ENCODE assay signal across 8 cellular contexts in the genomic region with DNA sequence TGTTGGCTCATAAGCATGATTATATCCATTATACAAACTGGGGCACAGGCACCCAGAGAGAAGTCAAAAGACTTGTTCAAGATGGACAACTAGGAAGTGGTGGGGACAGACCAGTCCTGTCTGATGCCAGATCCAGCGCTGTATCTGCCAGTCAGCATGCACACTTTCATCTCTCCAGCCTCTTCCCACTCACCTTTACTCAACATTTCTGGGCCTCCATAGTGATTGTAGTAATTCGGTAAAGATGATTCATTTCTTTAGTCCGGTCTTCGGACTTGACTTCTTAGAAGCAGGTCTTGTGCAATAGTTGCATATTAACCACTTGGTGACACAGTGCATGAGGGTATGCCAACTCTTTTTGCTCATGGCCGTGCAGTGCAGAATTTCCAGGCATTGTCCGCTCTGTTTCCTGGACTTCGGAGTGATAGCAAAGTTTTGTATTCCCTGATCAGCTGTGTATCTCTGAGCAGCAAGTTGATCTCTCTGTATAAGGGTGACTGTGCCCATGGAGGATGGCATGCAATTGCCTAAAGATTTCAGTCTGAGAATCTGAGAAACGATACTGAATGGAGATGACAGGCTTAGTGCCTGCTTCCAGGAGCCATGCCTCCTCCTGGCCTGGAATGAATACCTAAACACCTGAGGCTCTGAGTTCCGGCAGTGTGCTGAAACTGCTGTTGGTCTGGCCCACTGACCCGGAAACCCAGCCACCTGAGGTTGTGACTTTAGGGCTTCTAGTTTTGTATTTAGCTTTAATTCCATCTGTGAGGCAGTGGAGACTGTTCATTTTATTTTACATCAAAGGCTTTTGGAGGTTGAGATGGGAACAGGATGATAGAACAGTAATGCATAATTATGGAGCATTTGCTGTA. TPM values are rescaled to one million over a fixed set of nuclear protein-coding genes. Genes with fewer than 3 reads are reported as not detected.
DNase-seq lines count a peak whose midpoint lies in the region; ATAC-seq and TF ChIP-seq lines count a peak whose summit lies in the region.

No MANE protein-coding gene starts in this region.

- H3K4me3 ChIP-seq in colonic mucosa (no peak overlapping the region), psoas muscle (no peak overlapping the region)

- TF ChIP-seq CTCF in colonic mucosa (IDR thresholded peaks at IDR 0.05) (no peak), psoas muscle (IDR thresholded peaks at IDR 0.05) (no peak)

- 47 to 54% (median 50%) methylated on average over 10 of the region's 10 CpGs for WGBS in psoas muscle, 3 donors

- H3K36me3 ChIP-seq in colonic mucosa: no peaks in the 10 kb centered on the region
- no peaks in the 10 kb centered on the region for H3K36me3 ChIP-seq in psoas muscle (ENCODE audit: insufficient read depth in 1 of 2, low read depth in 1 of 2)

- peak; percentile 35 for ATAC-seq in GM19452 (IDR thresholded peaks at IDR 0.05; ENCODE audit: unreplicated experiment)
- ATAC-seq in psoas muscle: peak; percentile 53 to 69 (median 62)
- no peak for ATAC-seq in HG02970 (IDR thresholded peaks at IDR 0.05; ENCODE audit: low FRiP score, unreplicated experiment)
- no peak for ATAC-seq in HG02763 (IDR thresholded peaks at IDR 0.05; ENCODE audit: unreplicated experiment)
- ATAC-seq in HG02623 (IDR thresholded peaks at IDR 0.05; ENCODE audit: unreplicated experiment): no peak

- H3K4me1 ChIP-seq in colonic mucosa (peaks cover 25% of the 10 kb centered on the region), psoas muscle (peaks cover 69% of the 10 kb centered on the region)

- intact Hi-C loops in colonic mucosa (cut with DNase I): no loop called here
- intact Hi-C loops in psoas muscle (cut with DNase I): loop anchor here in 1 of 2 donors (2.0 to 10.0 kb wide), 2 partner anchors 37 to 109 kb away; no protein-coding TSS in a partner anchor

- H3K9me3 ChIP-seq in colonic mucosa (no peaks in the 10 kb centered on the region), psoas muscle (no peaks in the 10 kb centered on the region)

- H3K27me3 ChIP-seq in colonic mucosa: no peaks in the 10 kb centered on the region
- H3K27me3 ChIP-seq in psoas muscle (ENCODE audit: insufficient read depth in 3 of 3, low read length in 2 of 3): no peaks in the 10 kb centered on the region

- H3K9ac ChIP-seq in colonic mucosa (ENCODE audit: low read depth in 2 of 2, low read length in 2 of 2): no peak overlapping the region

- H3K27ac ChIP-seq in colonic mucosa: peak overlapping the region; percentile 62
- peak overlapping the region; percentile 85 for H3K27ac ChIP-seq in psoas muscle

- DNase-seq in AG08395 (ENCODE audit: low spot score): peak; percentile 65
- DNase-seq in MV-4-11 (lab: John Stamatoyannopoulos, UW): peak; percentile 86
- no peak for DNase-seq in colonic mucosa
- DNase-seq in psoas muscle: no peak

RNA-seq across cellular contexts. Expression of a gene that starts 39.0 kb away (rescaled TPM):
- total RNA-seq in colonic mucosa (10 to 100 TPM; 47.4 to 67.3 TPM), psoas muscle (10 to 100 TPM; 49.4 to 88.7 (median 79.6) TPM)
- polyA plus RNA-seq in psoas muscle: 10 to 100 TPM; 43.7 to 77.0 (median 63.8) TPM

Comparison
In these comparisons a context has a peak if more than half of its experiments do, and no peak if none do; other contexts are left out.
1. DNase-seq: peak in AG08395 (single experiment) and MV-4-11 (single experiment); none in colonic mucosa (single experiment) and psoas muscle (0 of 2).
2. ATAC-seq: peak in GM19452 (single experiment) and psoas muscle (4 of 4); none in HG02970 (single experiment), HG02763 (single experiment) and HG02623 (single experiment).